Comparison of ENCODE assay signal across 1 cellular context in the genomic region with DNA sequence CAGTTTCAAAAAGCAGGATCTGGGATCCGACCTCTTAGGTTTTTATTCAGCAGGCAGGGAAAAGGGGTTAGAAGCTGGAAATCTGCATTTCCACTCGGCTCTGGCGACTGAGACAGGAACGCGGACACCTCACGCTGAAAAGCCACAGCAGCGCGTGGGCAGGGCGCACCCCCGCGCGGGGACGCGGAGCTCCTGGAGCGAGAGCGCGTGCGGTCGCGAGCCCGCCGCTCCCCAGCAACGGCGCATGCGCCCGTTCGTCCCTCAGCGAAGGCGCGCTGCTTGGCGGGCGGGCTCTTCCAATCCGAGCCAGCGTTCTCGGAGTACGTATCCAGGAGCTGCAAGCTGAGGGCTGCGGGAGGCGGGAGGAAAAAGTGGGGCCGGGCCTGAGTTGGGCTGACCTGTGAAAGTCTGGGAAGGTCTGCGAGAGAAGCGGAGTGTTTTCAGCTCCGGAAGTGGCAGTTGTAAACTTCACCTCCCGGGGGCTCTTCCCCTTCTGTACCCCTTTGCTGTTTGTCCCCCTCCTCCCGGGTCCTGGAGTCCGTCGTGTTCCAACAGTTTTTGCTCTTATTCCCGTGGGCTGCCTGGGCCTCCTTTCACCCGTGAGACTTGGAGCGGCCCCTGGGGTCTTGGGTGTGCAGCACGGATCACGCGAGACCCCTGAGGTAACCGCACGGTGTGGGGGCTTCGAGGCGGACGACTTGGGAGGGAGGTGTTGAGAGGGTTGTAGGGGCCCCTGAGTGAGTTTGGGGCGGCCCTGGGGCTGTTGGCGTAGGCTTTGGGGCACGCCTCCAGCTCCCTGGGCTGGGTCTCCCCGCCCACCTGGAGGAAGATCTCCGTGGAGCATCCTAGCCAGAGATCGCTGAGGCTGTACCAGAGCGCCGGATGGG.
A peak's percentile ranks its signal among the peaks of the same experiment; 100 is the strongest.
TF ChIP-seq lines count a peak whose summit lies in the region.

A gene (plus strand): TSS at position 403 of the 887 bp plus-strand sequence. CDS start 11,046 bp downstream, outside the sequence.

TF ChIP-seq in HepG2, 621 proteins besides CTCF, POLR2A, EP300 and RAD21 (continued from another document and continues in another):
- TF ChIP-seq MTA1 (CRISPR knock-in tag; IDR thresholded peaks at IDR 0.05; ENCODE audit: borderline replicate concordance) (peak; percentile 52; the same call in 1 of the 2 replicates), CAMTA2 (CRISPR knock-in tag; IDR thresholded peaks at IDR 0.05; ENCODE audit: borderline replicate concordance) (no peak), RAD51 (IDR thresholded peaks at IDR 0.05; ENCODE audit: borderline replicate concordance) (no peak), KMT2A (CRISPR knock-in tag; IDR thresholded peaks at IDR 0.05) (peak; percentile 62; the same call in 1 of the 2 replicates), ZSCAN30 (CRISPR knock-in tag; IDR thresholded peaks at IDR 0.05) (no peak), SALL1 (CRISPR knock-in tag; IDR thresholded peaks at IDR 0.05) (no peak), KDM2A (CRISPR knock-in tag; IDR thresholded peaks at IDR 0.05; ENCODE audit: borderline replicate concordance, low read depth) (peak; percentile 29; the same call in 1 of the 2 replicates), NFIB (CRISPR knock-in tag; IDR thresholded peaks at IDR 0.05; ENCODE audit: borderline replicate concordance) (no peak), KLF6 (CRISPR knock-in tag; IDR thresholded peaks at IDR 0.05) (0 out of 2 replicates have a peak, but pooled peaks have one; percentile 62), KDM5B (CRISPR knock-in tag; IDR thresholded peaks at IDR 0.05; ENCODE audit: borderline replicate concordance) (peak; percentile 92), TOE1 (CRISPR knock-in tag; IDR thresholded peaks at IDR 0.05) (peak; percentile 79; the same call in 1 of the 2 replicates), TEAD3 (CRISPR knock-in tag; optimal IDR thresholded peaks at IDR 0.05; ENCODE audit: borderline replicate concordance) (peak; percentile 39), STAG1 (CRISPR knock-in tag; IDR thresholded peaks at IDR 0.05) (0 out of 2 replicates have a peak, but pooled peaks have one; percentile 11), ZNF615 (CRISPR knock-in tag; IDR thresholded peaks at IDR 0.05; ENCODE audit: borderline replicate concordance) (no peak; the same call in 1 of the 2 replicates), TCF7L2 (IDR thresholded peaks at IDR 0.05; ENCODE audit: low read depth, low read length) (no peak), KMT2B (CRISPR knock-in tag; IDR thresholded peaks at IDR 0.05) (peak; percentile 77; the same call in 1 of the 2 replicates), YEATS2 (CRISPR knock-in tag; IDR thresholded peaks at IDR 0.05; ENCODE audit: borderline replicate concordance) (peak; percentile 78), SOX6 (IDR thresholded peaks at IDR 0.05) (no peak), SOX6 (CRISPR knock-in tag; IDR thresholded peaks at IDR 0.05) (peak; percentile 56), ZFP41 (CRISPR knock-in tag; IDR thresholded peaks at IDR 0.05; ENCODE audit: borderline replicate concordance) (no peak), TSC22D2 (CRISPR knock-in tag; IDR thresholded peaks at IDR 0.05; ENCODE audit: borderline replicate concordance) (no peak; the same call in 1 of the 2 replicates)
- TF ChIP-seq, protein P1, sequence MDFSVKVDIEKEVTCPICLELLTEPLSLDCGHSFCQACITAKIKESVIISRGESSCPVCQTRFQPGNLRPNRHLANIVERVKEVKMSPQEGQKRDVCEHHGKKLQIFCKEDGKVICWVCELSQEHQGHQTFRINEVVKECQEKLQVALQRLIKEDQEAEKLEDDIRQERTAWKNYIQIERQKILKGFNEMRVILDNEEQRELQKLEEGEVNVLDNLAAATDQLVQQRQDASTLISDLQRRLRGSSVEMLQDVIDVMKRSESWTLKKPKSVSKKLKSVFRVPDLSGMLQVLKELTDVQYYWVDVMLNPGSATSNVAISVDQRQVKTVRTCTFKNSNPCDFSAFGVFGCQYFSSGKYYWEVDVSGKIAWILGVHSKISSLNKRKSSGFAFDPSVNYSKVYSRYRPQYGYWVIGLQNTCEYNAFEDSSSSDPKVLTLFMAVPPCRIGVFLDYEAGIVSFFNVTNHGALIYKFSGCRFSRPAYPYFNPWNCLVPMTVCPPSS (IDR thresholded peaks at IDR 0.05), result no peak
- TF ChIP-seq, protein P2, sequence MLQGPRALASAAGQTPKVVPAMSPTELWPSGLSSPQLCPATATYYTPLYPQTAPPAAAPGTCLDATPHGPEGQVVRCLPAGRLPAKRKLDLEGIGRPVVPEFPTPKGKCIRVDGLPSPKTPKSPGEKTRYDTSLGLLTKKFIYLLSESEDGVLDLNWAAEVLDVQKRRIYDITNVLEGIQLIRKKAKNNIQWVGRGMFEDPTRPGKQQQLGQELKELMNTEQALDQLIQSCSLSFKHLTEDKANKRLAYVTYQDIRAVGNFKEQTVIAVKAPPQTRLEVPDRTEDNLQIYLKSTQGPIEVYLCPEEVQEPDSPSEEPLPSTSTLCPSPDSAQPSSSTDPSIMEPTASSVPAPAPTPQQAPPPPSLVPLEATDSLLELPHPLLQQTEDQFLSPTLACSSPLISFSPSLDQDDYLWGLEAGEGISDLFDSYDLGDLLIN (CRISPR knock-in tag; IDR thresholded peaks at IDR 0.05; ENCODE audit: borderline replicate concordance), result peak; percentile 93; the same call in 1 of the 2 replicates
- TF ChIP-seq, protein P3, sequence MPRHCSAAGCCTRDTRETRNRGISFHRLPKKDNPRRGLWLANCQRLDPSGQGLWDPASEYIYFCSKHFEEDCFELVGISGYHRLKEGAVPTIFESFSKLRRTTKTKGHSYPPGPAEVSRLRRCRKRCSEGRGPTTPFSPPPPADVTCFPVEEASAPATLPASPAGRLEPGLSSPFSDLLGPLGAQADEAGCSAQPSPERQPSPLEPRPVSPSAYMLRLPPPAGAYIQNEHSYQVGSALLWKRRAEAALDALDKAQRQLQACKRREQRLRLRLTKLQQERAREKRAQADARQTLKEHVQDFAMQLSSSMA (CRISPR knock-in tag; IDR thresholded peaks at IDR 0.05), result peak; percentile 33; the same call in 1 of the 2 replicates
- TF ChIP-seq, protein P4, sequence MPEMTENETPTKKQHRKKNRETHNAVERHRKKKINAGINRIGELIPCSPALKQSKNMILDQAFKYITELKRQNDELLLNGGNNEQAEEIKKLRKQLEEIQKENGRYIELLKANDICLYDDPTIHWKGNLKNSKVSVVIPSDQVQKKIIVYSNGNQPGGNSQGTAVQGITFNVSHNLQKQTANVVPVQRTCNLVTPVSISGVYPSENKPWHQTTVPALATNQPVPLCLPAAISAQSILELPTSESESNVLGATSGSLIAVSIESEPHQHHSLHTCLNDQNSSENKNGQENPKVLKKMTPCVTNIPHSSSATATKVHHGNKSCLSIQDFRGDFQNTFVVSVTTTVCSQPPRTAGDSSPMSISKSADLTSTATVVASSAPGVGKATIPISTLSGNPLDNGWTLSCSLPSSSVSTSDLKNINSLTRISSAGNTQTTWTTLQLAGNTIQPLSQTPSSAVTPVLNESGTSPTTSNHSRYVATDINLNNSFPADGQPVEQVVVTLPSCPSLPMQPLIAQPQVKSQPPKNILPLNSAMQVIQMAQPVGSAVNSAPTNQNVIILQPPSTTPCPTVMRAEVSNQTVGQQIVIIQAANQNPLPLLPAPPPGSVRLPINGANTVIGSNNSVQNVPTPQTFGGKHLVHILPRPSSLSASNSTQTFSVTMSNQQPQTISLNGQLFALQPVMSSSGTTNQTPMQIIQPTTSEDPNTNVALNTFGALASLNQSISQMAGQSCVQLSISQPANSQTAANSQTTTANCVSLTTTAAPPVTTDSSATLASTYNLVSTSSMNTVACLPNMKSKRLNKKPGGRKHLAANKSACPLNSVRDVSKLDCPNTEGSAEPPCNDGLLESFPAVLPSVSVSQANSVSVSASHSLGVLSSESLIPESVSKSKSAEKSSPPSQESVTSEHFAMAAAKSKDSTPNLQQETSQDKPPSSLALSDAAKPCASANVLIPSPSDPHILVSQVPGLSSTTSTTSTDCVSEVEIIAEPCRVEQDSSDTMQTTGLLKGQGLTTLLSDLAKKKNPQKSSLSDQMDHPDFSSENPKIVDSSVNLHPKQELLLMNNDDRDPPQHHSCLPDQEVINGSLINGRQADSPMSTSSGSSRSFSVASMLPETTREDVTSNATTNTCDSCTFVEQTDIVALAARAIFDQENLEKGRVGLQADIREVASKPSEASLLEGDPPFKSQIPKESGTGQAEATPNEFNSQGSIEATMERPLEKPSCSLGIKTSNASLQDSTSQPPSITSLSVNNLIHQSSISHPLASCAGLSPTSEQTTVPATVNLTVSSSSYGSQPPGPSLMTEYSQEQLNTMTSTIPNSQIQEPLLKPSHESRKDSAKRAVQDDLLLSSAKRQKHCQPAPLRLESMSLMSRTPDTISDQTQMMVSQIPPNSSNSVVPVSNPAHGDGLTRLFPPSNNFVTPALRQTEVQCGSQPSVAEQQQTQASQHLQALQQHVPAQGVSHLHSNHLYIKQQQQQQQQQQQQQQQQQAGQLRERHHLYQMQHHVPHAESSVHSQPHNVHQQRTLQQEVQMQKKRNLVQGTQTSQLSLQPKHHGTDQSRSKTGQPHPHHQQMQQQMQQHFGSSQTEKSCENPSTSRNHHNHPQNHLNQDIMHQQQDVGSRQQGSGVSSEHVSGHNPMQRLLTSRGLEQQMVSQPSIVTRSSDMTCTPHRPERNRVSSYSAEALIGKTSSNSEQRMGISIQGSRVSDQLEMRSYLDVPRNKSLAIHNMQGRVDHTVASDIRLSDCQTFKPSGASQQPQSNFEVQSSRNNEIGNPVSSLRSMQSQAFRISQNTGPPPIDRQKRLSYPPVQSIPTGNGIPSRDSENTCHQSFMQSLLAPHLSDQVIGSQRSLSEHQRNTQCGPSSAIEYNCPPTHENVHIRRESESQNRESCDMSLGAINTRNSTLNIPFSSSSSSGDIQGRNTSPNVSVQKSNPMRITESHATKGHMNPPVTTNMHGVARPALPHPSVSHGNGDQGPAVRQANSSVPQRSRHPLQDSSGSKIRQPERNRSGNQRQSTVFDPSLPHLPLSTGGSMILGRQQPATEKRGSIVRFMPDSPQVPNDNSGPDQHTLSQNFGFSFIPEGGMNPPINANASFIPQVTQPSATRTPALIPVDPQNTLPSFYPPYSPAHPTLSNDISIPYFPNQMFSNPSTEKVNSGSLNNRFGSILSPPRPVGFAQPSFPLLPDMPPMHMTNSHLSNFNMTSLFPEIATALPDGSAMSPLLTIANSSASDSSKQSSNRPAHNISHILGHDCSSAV (CRISPR knock-in tag; IDR thresholded peaks at IDR 0.05; ENCODE audit: borderline replicate concordance), result no peak
- TF ChIP-seq, protein P5, sequence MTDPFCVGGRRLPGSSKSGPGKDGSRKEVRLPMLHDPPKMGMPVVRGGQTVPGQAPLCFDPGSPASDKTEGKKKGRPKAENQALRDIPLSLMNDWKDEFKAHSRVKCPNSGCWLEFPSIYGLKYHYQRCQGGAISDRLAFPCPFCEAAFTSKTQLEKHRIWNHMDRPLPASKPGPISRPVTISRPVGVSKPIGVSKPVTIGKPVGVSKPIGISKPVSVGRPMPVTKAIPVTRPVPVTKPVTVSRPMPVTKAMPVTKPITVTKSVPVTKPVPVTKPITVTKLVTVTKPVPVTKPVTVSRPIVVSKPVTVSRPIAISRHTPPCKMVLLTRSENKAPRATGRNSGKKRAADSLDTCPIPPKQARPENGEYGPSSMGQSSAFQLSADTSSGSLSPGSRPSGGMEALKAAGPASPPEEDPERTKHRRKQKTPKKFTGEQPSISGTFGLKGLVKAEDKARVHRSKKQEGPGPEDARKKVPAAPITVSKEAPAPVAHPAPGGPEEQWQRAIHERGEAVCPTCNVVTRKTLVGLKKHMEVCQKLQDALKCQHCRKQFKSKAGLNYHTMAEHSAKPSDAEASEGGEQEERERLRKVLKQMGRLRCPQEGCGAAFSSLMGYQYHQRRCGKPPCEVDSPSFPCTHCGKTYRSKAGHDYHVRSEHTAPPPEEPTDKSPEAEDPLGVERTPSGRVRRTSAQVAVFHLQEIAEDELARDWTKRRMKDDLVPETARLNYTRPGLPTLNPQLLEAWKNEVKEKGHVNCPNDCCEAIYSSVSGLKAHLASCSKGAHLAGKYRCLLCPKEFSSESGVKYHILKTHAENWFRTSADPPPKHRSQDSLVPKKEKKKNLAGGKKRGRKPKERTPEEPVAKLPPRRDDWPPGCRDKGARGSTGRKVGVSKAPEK (CRISPR knock-in tag; IDR thresholded peaks at IDR 0.05; ENCODE audit: borderline replicate concordance), result no peak
- TF ChIP-seq, protein P6, sequence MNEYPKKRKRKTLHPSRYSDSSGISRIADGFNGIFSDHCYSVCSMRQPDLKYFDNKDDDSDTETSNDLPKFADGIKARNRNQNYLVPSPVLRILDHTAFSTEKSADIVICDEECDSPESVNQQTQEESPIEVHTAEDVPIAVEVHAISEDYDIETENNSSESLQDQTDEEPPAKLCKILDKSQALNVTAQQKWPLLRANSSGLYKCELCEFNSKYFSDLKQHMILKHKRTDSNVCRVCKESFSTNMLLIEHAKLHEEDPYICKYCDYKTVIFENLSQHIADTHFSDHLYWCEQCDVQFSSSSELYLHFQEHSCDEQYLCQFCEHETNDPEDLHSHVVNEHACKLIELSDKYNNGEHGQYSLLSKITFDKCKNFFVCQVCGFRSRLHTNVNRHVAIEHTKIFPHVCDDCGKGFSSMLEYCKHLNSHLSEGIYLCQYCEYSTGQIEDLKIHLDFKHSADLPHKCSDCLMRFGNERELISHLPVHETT (CRISPR knock-in tag; conservative IDR thresholded peaks at IDR 0.05), result peak; percentile 47; the same call in 1 of the 2 replicates
- TF ChIP-seq, protein P7, sequence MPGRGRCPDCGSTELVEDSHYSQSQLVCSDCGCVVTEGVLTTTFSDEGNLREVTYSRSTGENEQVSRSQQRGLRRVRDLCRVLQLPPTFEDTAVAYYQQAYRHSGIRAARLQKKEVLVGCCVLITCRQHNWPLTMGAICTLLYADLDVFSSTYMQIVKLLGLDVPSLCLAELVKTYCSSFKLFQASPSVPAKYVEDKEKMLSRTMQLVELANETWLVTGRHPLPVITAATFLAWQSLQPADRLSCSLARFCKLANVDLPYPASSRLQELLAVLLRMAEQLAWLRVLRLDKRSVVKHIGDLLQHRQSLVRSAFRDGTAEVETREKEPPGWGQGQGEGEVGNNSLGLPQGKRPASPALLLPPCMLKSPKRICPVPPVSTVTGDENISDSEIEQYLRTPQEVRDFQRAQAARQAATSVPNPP (CRISPR knock-in tag; IDR thresholded peaks at IDR 0.05), result 0 out of 2 replicates have a peak, but pooled peaks have one; percentile 42
- TF ChIP-seq, protein P8, sequence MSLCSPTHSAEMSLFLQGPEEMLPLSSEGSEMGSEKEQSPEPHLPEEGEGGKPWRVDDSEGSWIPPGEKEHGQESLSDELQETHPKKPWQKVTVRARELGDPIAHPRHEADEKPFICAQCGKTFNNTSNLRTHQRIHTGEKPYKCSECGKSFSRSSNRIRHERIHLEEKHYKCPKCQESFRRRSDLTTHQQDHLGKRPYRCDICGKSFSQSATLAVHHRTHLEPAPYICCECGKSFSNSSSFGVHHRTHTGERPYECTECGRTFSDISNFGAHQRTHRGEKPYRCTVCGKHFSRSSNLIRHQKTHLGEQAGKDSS (CRISPR knock-in tag; IDR thresholded peaks at IDR 0.05; ENCODE audit: borderline replicate concordance, low read depth), result no peak; the same call in 1 of the 2 replicates
- TF ChIP-seq, protein P9, sequence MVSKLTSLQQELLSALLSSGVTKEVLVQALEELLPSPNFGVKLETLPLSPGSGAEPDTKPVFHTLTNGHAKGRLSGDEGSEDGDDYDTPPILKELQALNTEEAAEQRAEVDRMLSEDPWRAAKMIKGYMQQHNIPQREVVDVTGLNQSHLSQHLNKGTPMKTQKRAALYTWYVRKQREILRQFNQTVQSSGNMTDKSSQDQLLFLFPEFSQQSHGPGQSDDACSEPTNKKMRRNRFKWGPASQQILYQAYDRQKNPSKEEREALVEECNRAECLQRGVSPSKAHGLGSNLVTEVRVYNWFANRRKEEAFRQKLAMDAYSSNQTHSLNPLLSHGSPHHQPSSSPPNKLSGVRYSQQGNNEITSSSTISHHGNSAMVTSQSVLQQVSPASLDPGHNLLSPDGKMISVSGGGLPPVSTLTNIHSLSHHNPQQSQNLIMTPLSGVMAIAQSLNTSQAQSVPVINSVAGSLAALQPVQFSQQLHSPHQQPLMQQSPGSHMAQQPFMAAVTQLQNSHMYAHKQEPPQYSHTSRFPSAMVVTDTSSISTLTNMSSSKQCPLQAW (CRISPR knock-in tag; IDR thresholded peaks at IDR 0.05), result peak; percentile 68; the same call in 1 of the 2 replicates
